ENCODE assay signal across 1 cellular context in the genomic region with DNA sequence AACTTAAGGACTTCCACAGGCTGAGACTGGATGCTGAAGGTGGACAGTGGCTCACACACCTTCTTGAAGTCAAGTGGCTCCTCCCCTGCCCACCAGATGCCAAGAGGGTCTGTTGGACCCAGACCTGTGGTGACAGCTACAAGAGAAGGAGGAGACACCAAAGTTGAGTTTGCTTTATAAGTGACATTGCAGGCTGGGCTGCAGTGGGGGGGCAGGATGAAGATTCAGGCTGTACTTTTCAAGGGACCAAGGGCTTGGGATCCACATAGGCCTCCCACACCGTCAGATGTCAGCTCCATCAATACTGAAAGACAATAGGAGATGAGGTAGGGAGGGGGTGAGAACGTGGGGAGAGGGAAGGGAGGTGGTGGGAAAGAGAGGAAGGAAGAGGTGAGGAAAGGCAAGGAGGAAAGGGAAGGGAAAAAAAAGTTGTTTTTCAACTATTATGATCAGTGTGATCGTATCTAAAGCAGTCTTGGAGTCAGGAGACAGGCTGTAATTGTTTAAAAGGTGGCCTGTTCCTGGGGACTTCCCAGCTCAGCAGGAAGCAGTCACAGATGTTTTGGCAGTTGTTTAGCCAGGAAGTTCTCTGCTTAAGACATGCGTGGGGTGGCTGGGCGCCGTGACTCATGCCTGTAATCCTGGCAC.
A peak's percentile ranks its signal among the peaks of the same experiment; 100 is the strongest.
TF ChIP-seq lines count a peak whose summit lies in the region.

No MANE protein-coding gene starts in this region.

TF ChIP-seq in GM23338, 12 proteins besides CTCF, POLR2A, EP300 and RAD21 (continued from another document):
- TF ChIP-seq, protein P1, sequence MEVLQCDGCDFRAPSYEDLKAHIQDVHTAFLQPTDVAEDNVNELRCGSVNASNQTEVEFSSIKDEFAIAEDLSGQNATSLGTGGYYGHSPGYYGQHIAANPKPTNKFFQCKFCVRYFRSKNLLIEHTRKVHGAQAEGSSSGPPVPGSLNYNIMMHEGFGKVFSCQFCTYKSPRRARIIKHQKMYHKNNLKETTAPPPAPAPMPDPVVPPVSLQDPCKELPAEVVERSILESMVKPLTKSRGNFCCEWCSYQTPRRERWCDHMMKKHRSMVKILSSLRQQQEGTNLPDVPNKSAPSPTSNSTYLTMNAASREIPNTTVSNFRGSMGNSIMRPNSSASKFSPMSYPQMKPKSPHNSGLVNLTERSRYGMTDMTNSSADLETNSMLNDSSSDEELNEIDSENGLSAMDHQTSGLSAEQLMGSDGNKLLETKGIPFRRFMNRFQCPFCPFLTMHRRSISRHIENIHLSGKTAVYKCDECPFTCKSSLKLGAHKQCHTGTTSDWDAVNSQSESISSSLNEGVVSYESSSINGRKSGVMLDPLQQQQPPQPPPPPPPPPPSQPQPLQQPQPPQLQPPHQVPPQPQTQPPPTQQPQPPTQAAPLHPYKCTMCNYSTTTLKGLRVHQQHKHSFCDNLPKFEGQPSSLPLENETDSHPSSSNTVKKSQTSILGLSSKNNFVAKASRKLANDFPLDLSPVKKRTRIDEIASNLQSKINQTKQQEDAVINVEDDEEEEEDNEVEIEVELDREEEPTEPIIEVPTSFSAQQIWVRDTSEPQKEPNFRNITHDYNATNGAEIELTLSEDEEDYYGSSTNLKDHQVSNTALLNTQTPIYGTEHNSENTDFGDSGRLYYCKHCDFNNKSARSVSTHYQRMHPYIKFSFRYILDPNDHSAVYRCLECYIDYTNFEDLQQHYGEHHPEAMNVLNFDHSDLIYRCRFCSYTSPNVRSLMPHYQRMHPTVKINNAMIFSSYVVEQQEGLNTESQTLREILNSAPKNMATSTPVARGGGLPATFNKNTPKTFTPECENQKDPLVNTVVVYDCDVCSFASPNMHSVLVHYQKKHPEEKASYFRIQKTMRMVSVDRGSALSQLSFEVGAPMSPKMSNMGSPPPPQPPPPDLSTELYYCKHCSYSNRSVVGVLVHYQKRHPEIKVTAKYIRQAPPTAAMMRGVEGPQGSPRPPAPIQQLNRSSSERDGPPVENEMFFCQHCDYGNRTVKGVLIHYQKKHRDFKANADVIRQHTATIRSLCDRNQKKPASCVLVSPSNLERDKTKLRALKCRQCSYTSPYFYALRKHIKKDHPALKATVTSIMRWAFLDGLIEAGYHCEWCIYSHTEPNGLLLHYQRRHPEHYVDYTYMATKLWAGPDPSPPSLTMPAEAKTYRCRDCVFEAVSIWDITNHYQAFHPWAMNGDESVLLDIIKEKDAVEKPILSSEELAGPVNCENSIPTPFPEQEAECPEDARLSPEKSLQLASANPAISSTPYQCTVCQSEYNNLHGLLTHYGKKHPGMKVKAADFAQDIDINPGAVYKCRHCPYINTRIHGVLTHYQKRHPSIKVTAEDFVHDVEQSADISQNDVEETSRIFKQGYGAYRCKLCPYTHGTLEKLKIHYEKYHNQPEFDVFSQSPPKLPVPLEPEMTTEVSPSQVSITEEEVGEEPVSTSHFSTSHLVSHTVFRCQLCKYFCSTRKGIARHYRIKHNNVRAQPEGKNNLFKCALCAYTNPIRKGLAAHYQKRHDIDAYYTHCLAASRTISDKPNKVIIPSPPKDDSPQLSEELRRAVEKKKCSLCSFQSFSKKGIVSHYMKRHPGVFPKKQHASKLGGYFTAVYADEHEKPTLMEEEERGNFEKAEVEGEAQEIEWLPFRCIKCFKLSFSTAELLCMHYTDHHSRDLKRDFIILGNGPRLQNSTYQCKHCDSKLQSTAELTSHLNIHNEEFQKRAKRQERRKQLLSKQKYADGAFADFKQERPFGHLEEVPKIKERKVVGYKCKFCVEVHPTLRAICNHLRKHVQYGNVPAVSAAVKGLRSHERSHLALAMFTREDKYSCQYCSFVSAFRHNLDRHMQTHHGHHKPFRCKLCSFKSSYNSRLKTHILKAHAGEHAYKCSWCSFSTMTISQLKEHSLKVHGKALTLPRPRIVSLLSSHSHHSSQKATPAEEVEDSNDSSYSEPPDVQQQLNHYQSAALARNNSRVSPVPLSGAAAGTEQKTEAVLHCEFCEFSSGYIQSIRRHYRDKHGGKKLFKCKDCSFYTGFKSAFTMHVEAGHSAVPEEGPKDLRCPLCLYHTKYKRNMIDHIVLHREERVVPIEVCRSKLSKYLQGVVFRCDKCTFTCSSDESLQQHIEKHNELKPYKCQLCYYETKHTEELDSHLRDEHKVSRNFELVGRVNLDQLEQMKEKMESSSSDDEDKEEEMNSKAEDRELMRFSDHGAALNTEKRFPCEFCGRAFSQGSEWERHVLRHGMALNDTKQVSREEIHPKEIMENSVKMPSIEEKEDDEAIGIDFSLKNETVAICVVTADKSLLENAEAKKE (CRISPR knock-in tag; IDR thresholded peaks at IDR 0.05), result 0 out of 2 replicates have a peak, but pooled peaks have one; percentile 1
